22 cellular contexts compared by ENCODE assay signal in genomic region chr2:120571015-120571728, GRCh38.
"Had no signal": no experiment of that assay in that cellular context is flagged by ENCODE, and none has a peak within 500 bp of the region (broad histone marks: within the 10 kb centered on the region; RNA-seq: fewer than 3 reads in every experiment).

No MANE protein-coding gene starts in this region.

- H3K9ac ChIP-seq: KMS-11, SK-N-SH had no signal

- ATAC-seq: activated CD4-positive, CD25-positive, alpha-beta regulatory T cell treated with anti-CD3 and anti-CD28 coated beads, Interleukin-2, amount 50 U/mL, for 24 hours; activated CD8-positive, alpha-beta T cell treated with anti-CD3 and anti-CD28 coated beads for 36 hours; activated T-cell treated with anti-CD3 and anti-CD28 coated beads, Interleukin-2, amount 50 U/mL, for 72 hours had no signal

- H3K4me2 ChIP-seq: KMS-11, PC-9, SK-N-SH had no signal

- H3K27me3 ChIP-seq: brain microvascular endothelial cell had no signal

- H3K36me3 ChIP-seq: brain microvascular endothelial cell, cardiac muscle cell, SJCRH30 had no signal

- DNase-seq: activated CD4-positive, alpha-beta T cell treated with anti-CD3 and anti-CD28 coated beads for 4 hours; activated CD8-positive, alpha-beta memory T cell treated with anti-CD3 and anti-CD28 coated beads, Interleukin-2, amount 50 U/mL, for 4 hours; activated CD8-positive, alpha-beta T cell treated with anti-CD3 and anti-CD28 coated beads for 36 hours; activated gamma-delta T cell treated with Interleukin-2 at 50 U/mL for 16 hours; activated naive CD4-positive, alpha-beta T cell treated with anti-CD3 and anti-CD28 coated beads, Interleukin-2, amount 10 ng/mL, durations not matched to agents 7 days and 5 days; activated naive CD8-positive, alpha-beta T cell treated with anti-CD3 and anti-CD28 coated beads for 36 hours; activated T-cell treated with anti-CD3 and anti-CD28 coated beads, Interleukin-2, amount 50 U/mL, for 72 hours; brain microvascular endothelial cell; NCI-H1105 treated with DMSO at 0.1 percent for 48 hours; NCI-H1436 treated with DMSO at 0.1 percent for 48 hours; NCI-H187; NCI-H2081; NCI-H446 treated with DMSO at 0.1 percent for 48 hours; NCI-H526 treated with DMSO at 0.1 percent for 48 hours; NCI-H82; NK-92 treated with Interleukin-12 subunit alpha and Interleukin-12 subunit beta, amount 100 ng/mL, for 24 hours; PC-9; SJCRH30; SK-N-SH had no signal

- H3K9me3 ChIP-seq: SJCRH30, SK-N-SH had no signal

- H3K4me3 ChIP-seq: cardiac muscle cell, PC-9, SJCRH30 had no signal

- H2AFZ ChIP-seq: PC-9 had no signal

- H3K27ac ChIP-seq: brain microvascular endothelial cell, cardiac muscle cell, KMS-11, PC-9, SJCRH30 had no signal
